Comparison of ENCODE assay signal across 10 cellular contexts in the genomic region with DNA sequence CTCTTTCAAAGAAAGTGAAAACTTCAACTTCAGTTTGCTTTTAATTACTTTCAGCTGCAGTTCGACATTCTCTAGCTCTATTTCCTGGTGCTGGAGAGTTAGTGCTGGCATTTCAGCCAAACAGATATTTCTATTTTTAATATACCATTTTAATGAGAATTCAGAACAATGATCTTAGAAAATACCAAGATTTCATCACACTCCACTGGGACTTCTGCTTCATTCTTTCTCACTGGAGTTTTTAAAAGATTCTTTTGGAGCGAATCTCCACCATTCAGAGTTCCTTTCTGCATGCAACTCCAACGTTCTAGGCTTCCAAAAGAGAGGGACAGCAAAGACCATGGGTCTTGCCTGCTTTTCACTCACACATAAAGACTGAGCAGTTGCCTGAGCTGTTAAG.
DNase-seq lines count a peak whose midpoint lies in the region; ATAC-seq and TF ChIP-seq lines count a peak whose summit lies in the region.
"Had no signal": no experiment of that assay in that cellular context is flagged by ENCODE, and none has a peak within 500 bp of the region (broad histone marks: within the 10 kb centered on the region; RNA-seq: fewer than 3 reads in every experiment).

No MANE protein-coding gene starts in this region.

- no peak for TF ChIP-seq POLR2A in heart left ventricle (IDR thresholded peaks at IDR 0.05)

- no peaks in the 10 kb centered on the region for H3K9me3 Mint-ChIP-seq in activated T-helper 17 cell treated with anti-CD3 and anti-CD28 coated beads, Interleukin-2, amount 50 U/mL, for 72 hours
- H3K9me3 Mint-ChIP-seq in immature natural killer cell: no peaks in the 10 kb centered on the region

- TF ChIP-seq CTCF in heart left ventricle (IDR thresholded peaks at IDR 0.05) (no peak), upper lobe of right lung (IDR thresholded peaks at IDR 0.05) (no peak)

- intact Hi-C loops in heart left ventricle (cut with DNase I) (loop anchor here in 2 of 10 donors (10.0 kb wide), 2 partner anchors 95 to 125 kb away; a partner anchor contains a TSS), left ventricle myocardium superior (cut with micrococcal nuclease) (loop anchor here (10.0 kb wide), 1 partner anchor 125 kb away; no protein-coding TSS in a partner anchor), upper lobe of right lung (cut with DNase I) (no loop called here)

- H3K9me3 ChIP-seq in heart left ventricle (no peaks in the 10 kb centered on the region), upper lobe of right lung (no peaks in the 10 kb centered on the region)

- no peaks in the 10 kb centered on the region for H3K27me3 Mint-ChIP-seq in activated T-helper 17 cell treated with anti-CD3 and anti-CD28 coated beads, Interleukin-2, amount 50 U/mL, for 72 hours
- H3K27me3 Mint-ChIP-seq in immature natural killer cell (ENCODE audit: low read depth in 3 of 3): peaks cover 12 to 19% (median 14%) of the 10 kb centered on the region in 3 donors

- no peak overlapping the region for H3K4me3 ChIP-seq in heart left ventricle
- H3K4me3 ChIP-seq in upper lobe of right lung: no peak overlapping the region

- DNase-seq in heart left ventricle (no peak), left ventricle myocardium superior (no peak), immature natural killer cell (no peak), upper lobe of right lung (no peak), GDM1 (lab: John Stamatoyannopoulos, UW) (no peak), NCI-H526 treated with DMSO at 0.1 percent for 48 hours (lab: John Stamatoyannopoulos, UW) (no peak)
- DNase-seq: caudate nucleus, NCI-H1930 had no signal

- no peaks in the 10 kb centered on the region for H3K36me3 Mint-ChIP-seq in activated T-helper 17 cell treated with anti-CD3 and anti-CD28 coated beads, Interleukin-2, amount 50 U/mL, for 72 hours (ENCODE audit: low read depth)
- no peaks in the 10 kb centered on the region for H3K36me3 Mint-ChIP-seq in immature natural killer cell

- no peaks in the 10 kb centered on the region for H3K36me3 ChIP-seq in heart left ventricle
- H3K36me3 ChIP-seq in upper lobe of right lung: no peaks in the 10 kb centered on the region

- ATAC-seq in heart left ventricle (no peak), left ventricle myocardium superior (no peak), upper lobe of right lung (no peak), HG02642 (IDR thresholded peaks at IDR 0.05; ENCODE audit: poor library complexity, unreplicated experiment) (no peak)
- ATAC-seq in activated T-helper 17 cell treated with anti-CD3 and anti-CD28 coated beads, Interleukin-2, amount 50 U/mL, for 72 hours (replicated peaks): no peak

- WGBS in heart left ventricle, 4 donors: 53 to 71% (median 61%) methylated on average over 3 of the region's 3 CpGs

- H3K4me1 Mint-ChIP-seq in activated T-helper 17 cell treated with anti-CD3 and anti-CD28 coated beads, Interleukin-2, amount 50 U/mL, for 72 hours: peaks cover 26% of the 10 kb centered on the region
- H3K4me1 Mint-ChIP-seq in immature natural killer cell: peaks cover 39 to 42% of the 10 kb centered on the region in 2 donors

- H3K4me1 ChIP-seq in heart left ventricle (peaks cover 0 to 78% (median 44%) of the 10 kb centered on the region in 12 donors), upper lobe of right lung (peaks cover 73% of the 10 kb centered on the region)

- peak overlapping the region; percentile 83 for H3K27ac Mint-ChIP-seq in activated T-helper 17 cell treated with anti-CD3 and anti-CD28 coated beads, Interleukin-2, amount 50 U/mL, for 72 hours
- peak overlapping the region; percentile 74 to 98 (median 96) for H3K27ac Mint-ChIP-seq in immature natural killer cell

- H3K27me3 ChIP-seq in heart left ventricle: no peaks in the 10 kb centered on the region
- H3K27me3 ChIP-seq in upper lobe of right lung: no peaks in the 10 kb centered on the region

- H3K27ac ChIP-seq in heart left ventricle (peak overlapping the region in 9 of 12 donors; percentile 14 to 89 (median 72)), upper lobe of right lung (peak overlapping the region; percentile 7)

- H3K4me3 Mint-ChIP-seq in activated T-helper 17 cell treated with anti-CD3 and anti-CD28 coated beads, Interleukin-2, amount 50 U/mL, for 72 hours: peak overlapping the region; percentile 33
- H3K4me3 Mint-ChIP-seq in immature natural killer cell: peak overlapping the region in 1 of 5 donors; percentile 27
